11 cellular contexts compared by ENCODE assay signal in the genomic region with DNA sequence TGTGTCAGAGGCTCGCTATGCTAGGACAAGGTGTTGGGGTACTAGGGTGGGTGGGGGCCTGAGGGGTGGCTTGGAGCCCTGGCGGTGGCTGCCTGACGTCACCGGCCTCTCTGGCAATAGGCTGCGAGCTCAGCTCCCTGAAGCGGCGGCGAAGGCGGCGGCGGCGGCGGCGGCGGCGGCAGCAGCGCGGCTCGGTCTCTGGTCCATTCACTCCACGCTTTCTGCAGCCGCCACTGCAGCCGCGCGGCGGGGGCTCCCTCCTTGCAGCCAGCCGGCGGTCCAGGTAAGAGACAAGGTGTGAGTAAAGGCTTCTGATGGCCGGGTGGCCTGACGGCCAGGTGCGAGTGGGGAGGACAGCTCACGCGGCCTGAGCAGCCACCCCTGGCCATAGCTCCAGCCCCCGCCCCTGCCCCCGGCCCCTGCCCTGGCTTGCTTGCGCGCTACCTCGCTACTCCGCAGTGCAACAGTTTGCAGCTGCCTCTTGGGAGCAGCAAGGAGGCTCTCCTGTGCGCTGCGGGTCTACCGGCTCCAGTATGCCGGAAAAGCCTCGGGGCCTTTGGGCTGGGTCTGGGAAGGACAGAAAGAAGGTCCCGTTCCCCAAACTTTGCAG. TPM values are rescaled to one million over a fixed set of nuclear protein-coding genes. Genes with fewer than 3 reads are reported as not detected.
DNase-seq lines count a peak whose midpoint lies in the region; FAIRE-seq lines count a peak whose summit lies in the region.
"Had no signal": no experiment of that assay in that cellular context is flagged by ENCODE, and none has a peak within 500 bp of the region (broad histone marks: within the 10 kb centered on the region; RNA-seq: fewer than 3 reads in every experiment).

A gene (plus strand): TSS at position 210 of the 610 bp plus-strand sequence. CDS start 1,444 bp downstream, outside the sequence.

- POLR2A ChIA-PET in activated CD4-positive, alpha-beta memory T cell treated with anti-CD3 and anti-CD28 coated beads, Interleukin-2, amount 10 ng/mL, durations not matched to agents 7 days and 5 days (lab: Charles Lee), result no interaction called here

- no peak within 1 kb of the TSS for H3K27ac Mint-ChIP-seq in activated CD4-positive, alpha-beta memory T cell treated with anti-CD3 and anti-CD28 coated beads, Interleukin-2, amount 10 ng/mL, durations not matched to agents 7 days and 5 days

- no peak within 1 kb of the TSS for H3K9ac ChIP-seq in mesenchymal stem cell (ENCODE audit: low read length)

- H3K4me2 ChIP-seq in mesenchymal stem cell (ENCODE audit: low read length, poor library complexity, severe bottlenecking), result peak within 1 kb of the TSS; percentile 96

- H3K36me3 Mint-ChIP-seq in activated CD4-positive, alpha-beta memory T cell treated with anti-CD3 and anti-CD28 coated beads, Interleukin-2, amount 10 ng/mL, durations not matched to agents 7 days and 5 days (ENCODE audit: low read depth), result no peaks in the 10 kb centered on the region

- peaks cover 20% of the 10 kb centered on the region for H3K4me1 ChIP-seq in mesenchymal stem cell (ENCODE audit: control insufficient read depth, insufficient read depth, low read depth, low read length)

- peak within 1 kb of the TSS in 1 of 2 experiments; percentile 87 for H3K14ac ChIP-seq in mesenchymal stem cell (ENCODE audit: low read length in 2 of 2)

- no peaks in the 10 kb centered on the region for H3K9me3 ChIP-seq in mesenchymal stem cell (ENCODE audit: control insufficient read depth, low read length)

- H3K4me1 Mint-ChIP-seq in activated CD4-positive, alpha-beta memory T cell treated with anti-CD3 and anti-CD28 coated beads, Interleukin-2, amount 10 ng/mL, durations not matched to agents 7 days and 5 days, result no peaks in the 10 kb centered on the region

- no peak within 1 kb of the TSS for H2AFZ ChIP-seq in mesenchymal stem cell (ENCODE audit: low read depth, low read length)

- CTCF ChIA-PET in activated CD4-positive, alpha-beta memory T cell treated with anti-CD3 and anti-CD28 coated beads, Interleukin-2, amount 10 ng/mL, durations not matched to agents 7 days and 5 days (lab: Charles Lee), result no interaction called here

- H3K4me3 Mint-ChIP-seq in activated CD4-positive, alpha-beta memory T cell treated with anti-CD3 and anti-CD28 coated beads, Interleukin-2, amount 10 ng/mL, durations not matched to agents 7 days and 5 days, result no peak within 1 kb of the TSS

- H3K27me3 Mint-ChIP-seq in activated CD4-positive, alpha-beta memory T cell treated with anti-CD3 and anti-CD28 coated beads, Interleukin-2, amount 10 ng/mL, durations not matched to agents 7 days and 5 days, result peaks cover 22% of the 10 kb centered on the region

- H2AK5ac ChIP-seq in mesenchymal stem cell (ENCODE audit: low read length, severe bottlenecking), result no peak within 1 kb of the TSS

- H4K91ac ChIP-seq in mesenchymal stem cell (ENCODE audit: low read length), result no peak within 1 kb of the TSS

- FAIRE-seq in HTR-8/SVneo (lab: Jason Lieb, UNC), result no peak

- peak; percentile 3 for DNase-seq in stimulated activated CD4-positive, alpha-beta T cell treated with anti-CD3 and anti-CD28 coated beads, Interleukin-15, amount 100 ng/mL, for 24 hours
- no peak for DNase-seq in stimulated activated CD4-positive, alpha-beta T cell treated with anti-CD3 and anti-CD28 coated beads, Interleukin-4, amount 100 ng/mL, for 1 hour
- DNase-seq in mesenchymal stem cell, result peak; percentile 8
- no peak for DNase-seq in ureter (ENCODE audit: low spot score)
- no peak for DNase-seq in HTR-8/SVneo (ENCODE audit: insufficient read length, low spot score)
- no peak for DNase-seq in stimulated activated CD8-positive, alpha-beta memory T cell treated with anti-CD3 and anti-CD28 coated beads, Interleukin-4, amount 100 ng/mL, for 48 hours
- DNase-seq in activated CD4-positive, alpha-beta memory T cell treated with anti-CD3 and anti-CD28 coated beads, Interleukin-2, amount 10 ng/mL, durations not matched to agents 7 days and 5 days, result no peak
- DNase-seq: activated CD4-positive, alpha-beta T cell treated with anti-CD3 and anti-CD28 coated beads, Interleukin-2, amount 50 U/mL, for 4 hours; NCI-H1436 treated with DMSO at 0.1 percent for 48 hours had no signal

- WGBS in mesenchymal stem cell, result 2% methylated on average over 22 of the region's 44 CpGs

- H3K27ac ChIP-seq in cingulate gyrus (ENCODE audit: low read depth, low read length) (peak within 1 kb of the TSS; percentile 39), mesenchymal stem cell (ENCODE audit: low read length, poor library complexity, severe bottlenecking) (no peak within 1 kb of the TSS)

- H3K79me1 ChIP-seq in mesenchymal stem cell (replicated peaks; ENCODE audit: low read length, poor library complexity, severe bottlenecking), result no peaks in the 10 kb centered on the region

- no peak within 1 kb of the TSS for H3K4ac ChIP-seq in mesenchymal stem cell (ENCODE audit: low read depth in 1 of 2, low read length in 2 of 2)

- H2BK120ac ChIP-seq in mesenchymal stem cell (ENCODE audit: low read depth, low read length), result no peak within 1 kb of the TSS

- H2BK12ac ChIP-seq in mesenchymal stem cell (ENCODE audit: low read length in 2 of 2), result no peak within 1 kb of the TSS

- no peaks in the 10 kb centered on the region for H3K36me3 ChIP-seq in mesenchymal stem cell (ENCODE audit: control insufficient read depth in 1 of 2, insufficient read depth in 2 of 2, low read depth in 1 of 2, low read length in 2 of 2)

- peak within 1 kb of the TSS; percentile 54 to 74 for H3K4me3 ChIP-seq in mesenchymal stem cell (ENCODE audit: insufficient read depth in 1 of 2, low read depth in 1 of 2, low read length in 2 of 2)

- H3K23ac ChIP-seq in mesenchymal stem cell (ENCODE audit: low read length in 2 of 2), result no peak within 1 kb of the TSS

- H2BK15ac ChIP-seq in mesenchymal stem cell (ENCODE audit: low read depth, poor library complexity, severe bottlenecking), result no peak within 1 kb of the TSS

- no peak within 1 kb of the TSS for H2BK5ac ChIP-seq in mesenchymal stem cell (ENCODE audit: low read depth, low read length, poor library complexity, severe bottlenecking)

- peak within 1 kb of the TSS; percentile 35 for H4K8ac ChIP-seq in mesenchymal stem cell (ENCODE audit: low read length)

- peaks cover 17 to 32% of the 10 kb centered on the region in 2 experiments for H3K27me3 ChIP-seq in mesenchymal stem cell (ENCODE audit: control insufficient read depth in 1 of 2, insufficient read depth in 1 of 2, low read length in 2 of 2)

- no peak within 1 kb of the TSS for H3K18ac ChIP-seq in mesenchymal stem cell (ENCODE audit: low read depth in 1 of 2, low read length in 2 of 2)

- H3K9me3 Mint-ChIP-seq in activated CD4-positive, alpha-beta memory T cell treated with anti-CD3 and anti-CD28 coated beads, Interleukin-2, amount 10 ng/mL, durations not matched to agents 7 days and 5 days, result no peaks in the 10 kb centered on the region

RNA-seq across cellular contexts. Expression of the gene that starts here (rescaled TPM):
- polyA plus RNA-seq in mesenchymal stem cell (2013, experiment 1 of 2), result 0.30 TPM
- polyA plus RNA-seq in mesenchymal stem cell (2013, experiment 2 of 2), result 0.33 TPM
- 5.9 TPM for total RNA-seq in ureter
- total RNA-seq in activated CD4-positive, alpha-beta memory T cell treated with anti-CD3 and anti-CD28 coated beads, Interleukin-2, amount 10 ng/mL, durations not matched to agents 7 days and 5 days, result not detected
- total RNA-seq: fibroblast of lung had no signal

Comparison
In these comparisons a context has a peak if more than half of its experiments do, and no peak if none do; other contexts are left out.
1. DNase-seq: peak in stimulated activated CD4-positive, alpha-beta T cell treated with anti-CD3 and anti-CD28 coated beads, Interleukin-15, amount 100 ng/mL, for 24 hours (single experiment) and mesenchymal stem cell (single experiment); none in stimulated activated CD4-positive, alpha-beta T cell treated with anti-CD3 and anti-CD28 coated beads, Interleukin-4, amount 100 ng/mL, for 1 hour (single experiment), ureter (single experiment), HTR-8/SVneo (single experiment), stimulated activated CD8-positive, alpha-beta memory T cell treated with anti-CD3 and anti-CD28 coated beads, Interleukin-4, amount 100 ng/mL, for 48 hours (single experiment) and activated CD4-positive, alpha-beta memory T cell treated with anti-CD3 and anti-CD28 coated beads, Interleukin-2, amount 10 ng/mL, durations not matched to agents 7 days and 5 days (single experiment).